Comparison of ENCODE assay signal across 1 cellular context in the genomic region with DNA sequence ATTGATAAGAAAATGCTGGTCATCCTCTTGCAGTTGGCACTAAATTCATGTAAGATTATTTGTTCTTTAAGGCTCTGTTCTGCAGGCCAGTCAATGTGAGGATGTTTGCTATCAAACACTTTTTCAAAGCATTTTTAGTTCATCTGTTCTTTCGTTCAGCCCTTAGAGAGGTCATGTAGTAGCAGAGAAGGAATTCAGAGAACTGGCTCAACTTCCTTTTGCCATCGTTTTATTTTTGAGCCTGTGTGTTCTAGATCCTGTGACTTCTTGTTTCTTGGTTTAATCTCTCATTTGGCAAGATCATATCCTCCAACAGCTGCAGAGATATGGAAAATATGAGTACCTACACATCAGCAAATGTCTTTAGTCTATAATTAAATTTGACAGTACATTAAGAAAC.
TF ChIP-seq lines count a peak whose summit lies in the region.

No MANE protein-coding gene starts in this region.

TF ChIP-seq in HepG2, 621 proteins besides CTCF, POLR2A, EP300 and RAD21 (continued from another document):
- TF ChIP-seq HNF4G (IDR thresholded peaks at IDR 0.05; ENCODE audit: borderline replicate concordance, low read depth, low read length): no peak
- TF ChIP-seq HNF4G (CRISPR knock-in tag; IDR thresholded peaks at IDR 0.05; ENCODE audit: borderline replicate concordance, low read depth): no peak
- no peak for TF ChIP-seq PLRG1 (conservative IDR thresholded peaks at IDR 0.05)
- no peak for TF ChIP-seq ZNF160 (CRISPR knock-in tag; IDR thresholded peaks at IDR 0.05)
- TF ChIP-seq, protein P1, sequence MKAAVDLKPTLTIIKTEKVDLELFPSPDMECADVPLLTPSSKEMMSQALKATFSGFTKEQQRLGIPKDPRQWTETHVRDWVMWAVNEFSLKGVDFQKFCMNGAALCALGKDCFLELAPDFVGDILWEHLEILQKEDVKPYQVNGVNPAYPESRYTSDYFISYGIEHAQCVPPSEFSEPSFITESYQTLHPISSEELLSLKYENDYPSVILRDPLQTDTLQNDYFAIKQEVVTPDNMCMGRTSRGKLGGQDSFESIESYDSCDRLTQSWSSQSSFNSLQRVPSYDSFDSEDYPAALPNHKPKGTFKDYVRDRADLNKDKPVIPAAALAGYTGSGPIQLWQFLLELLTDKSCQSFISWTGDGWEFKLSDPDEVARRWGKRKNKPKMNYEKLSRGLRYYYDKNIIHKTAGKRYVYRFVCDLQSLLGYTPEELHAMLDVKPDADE (CRISPR knock-in tag; IDR thresholded peaks at IDR 0.05): no peak
- TF ChIP-seq, protein P2, sequence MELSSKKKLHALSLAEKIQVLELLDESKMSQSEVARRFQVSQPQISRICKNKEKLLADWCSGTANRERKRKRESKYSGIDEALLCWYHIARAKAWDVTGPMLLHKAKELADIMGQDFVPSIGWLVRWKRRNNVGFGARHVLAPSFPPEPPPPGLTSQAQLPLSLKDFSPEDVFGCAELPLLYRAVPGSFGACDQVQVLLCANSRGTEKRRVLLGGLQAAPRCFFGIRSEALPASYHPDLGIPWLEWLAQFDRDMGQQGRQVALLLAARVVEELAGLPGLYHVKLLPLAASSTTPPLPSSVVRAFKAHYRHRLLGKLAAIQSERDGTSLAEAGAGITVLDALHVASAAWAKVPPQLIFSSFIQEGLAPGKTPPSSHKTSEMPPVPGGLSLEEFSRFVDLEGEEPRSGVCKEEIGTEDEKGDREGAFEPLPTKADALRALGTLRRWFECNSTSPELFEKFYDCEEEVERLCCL (CRISPR knock-in tag; IDR thresholded peaks at IDR 0.05; ENCODE audit: borderline replicate concordance): no peak
- TF ChIP-seq, protein P3, sequence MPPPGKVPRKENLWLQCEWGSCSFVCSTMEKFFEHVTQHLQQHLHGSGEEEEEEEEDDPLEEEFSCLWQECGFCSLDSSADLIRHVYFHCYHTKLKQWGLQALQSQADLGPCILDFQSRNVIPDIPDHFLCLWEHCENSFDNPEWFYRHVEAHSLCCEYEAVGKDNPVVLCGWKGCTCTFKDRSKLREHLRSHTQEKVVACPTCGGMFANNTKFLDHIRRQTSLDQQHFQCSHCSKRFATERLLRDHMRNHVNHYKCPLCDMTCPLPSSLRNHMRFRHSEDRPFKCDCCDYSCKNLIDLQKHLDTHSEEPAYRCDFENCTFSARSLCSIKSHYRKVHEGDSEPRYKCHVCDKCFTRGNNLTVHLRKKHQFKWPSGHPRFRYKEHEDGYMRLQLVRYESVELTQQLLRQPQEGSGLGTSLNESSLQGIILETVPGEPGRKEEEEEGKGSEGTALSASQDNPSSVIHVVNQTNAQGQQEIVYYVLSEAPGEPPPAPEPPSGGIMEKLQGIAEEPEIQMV (CRISPR knock-in tag; IDR thresholded peaks at IDR 0.05; ENCODE audit: low read depth): no peak
- TF ChIP-seq, protein P4, sequence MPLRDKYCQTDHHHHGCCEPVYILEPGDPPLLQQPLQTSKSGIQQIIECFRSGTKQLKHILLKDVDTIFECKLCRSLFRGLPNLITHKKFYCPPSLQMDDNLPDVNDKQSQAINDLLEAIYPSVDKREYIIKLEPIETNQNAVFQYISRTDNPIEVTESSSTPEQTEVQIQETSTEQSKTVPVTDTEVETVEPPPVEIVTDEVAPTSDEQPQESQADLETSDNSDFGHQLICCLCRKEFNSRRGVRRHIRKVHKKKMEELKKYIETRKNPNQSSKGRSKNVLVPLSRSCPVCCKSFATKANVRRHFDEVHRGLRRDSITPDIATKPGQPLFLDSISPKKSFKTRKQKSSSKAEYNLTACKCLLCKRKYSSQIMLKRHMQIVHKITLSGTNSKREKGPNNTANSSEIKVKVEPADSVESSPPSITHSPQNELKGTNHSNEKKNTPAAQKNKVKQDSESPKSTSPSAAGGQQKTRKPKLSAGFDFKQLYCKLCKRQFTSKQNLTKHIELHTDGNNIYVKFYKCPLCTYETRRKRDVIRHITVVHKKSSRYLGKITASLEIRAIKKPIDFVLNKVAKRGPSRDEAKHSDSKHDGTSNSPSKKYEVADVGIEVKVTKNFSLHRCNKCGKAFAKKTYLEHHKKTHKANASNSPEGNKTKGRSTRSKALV (CRISPR knock-in tag; IDR thresholded peaks at IDR 0.05): no peak
- TF ChIP-seq KLF9 (CRISPR knock-in tag; IDR thresholded peaks at IDR 0.05; ENCODE audit: low read depth): no peak
- TF ChIP-seq ATAD3A (CRISPR knock-in tag; IDR thresholded peaks at IDR 0.05): no peak
- TF ChIP-seq ZNF496 (CRISPR knock-in tag; IDR thresholded peaks at IDR 0.05; ENCODE audit: insufficient replicate concordance): no peak
- TF ChIP-seq, protein P5, sequence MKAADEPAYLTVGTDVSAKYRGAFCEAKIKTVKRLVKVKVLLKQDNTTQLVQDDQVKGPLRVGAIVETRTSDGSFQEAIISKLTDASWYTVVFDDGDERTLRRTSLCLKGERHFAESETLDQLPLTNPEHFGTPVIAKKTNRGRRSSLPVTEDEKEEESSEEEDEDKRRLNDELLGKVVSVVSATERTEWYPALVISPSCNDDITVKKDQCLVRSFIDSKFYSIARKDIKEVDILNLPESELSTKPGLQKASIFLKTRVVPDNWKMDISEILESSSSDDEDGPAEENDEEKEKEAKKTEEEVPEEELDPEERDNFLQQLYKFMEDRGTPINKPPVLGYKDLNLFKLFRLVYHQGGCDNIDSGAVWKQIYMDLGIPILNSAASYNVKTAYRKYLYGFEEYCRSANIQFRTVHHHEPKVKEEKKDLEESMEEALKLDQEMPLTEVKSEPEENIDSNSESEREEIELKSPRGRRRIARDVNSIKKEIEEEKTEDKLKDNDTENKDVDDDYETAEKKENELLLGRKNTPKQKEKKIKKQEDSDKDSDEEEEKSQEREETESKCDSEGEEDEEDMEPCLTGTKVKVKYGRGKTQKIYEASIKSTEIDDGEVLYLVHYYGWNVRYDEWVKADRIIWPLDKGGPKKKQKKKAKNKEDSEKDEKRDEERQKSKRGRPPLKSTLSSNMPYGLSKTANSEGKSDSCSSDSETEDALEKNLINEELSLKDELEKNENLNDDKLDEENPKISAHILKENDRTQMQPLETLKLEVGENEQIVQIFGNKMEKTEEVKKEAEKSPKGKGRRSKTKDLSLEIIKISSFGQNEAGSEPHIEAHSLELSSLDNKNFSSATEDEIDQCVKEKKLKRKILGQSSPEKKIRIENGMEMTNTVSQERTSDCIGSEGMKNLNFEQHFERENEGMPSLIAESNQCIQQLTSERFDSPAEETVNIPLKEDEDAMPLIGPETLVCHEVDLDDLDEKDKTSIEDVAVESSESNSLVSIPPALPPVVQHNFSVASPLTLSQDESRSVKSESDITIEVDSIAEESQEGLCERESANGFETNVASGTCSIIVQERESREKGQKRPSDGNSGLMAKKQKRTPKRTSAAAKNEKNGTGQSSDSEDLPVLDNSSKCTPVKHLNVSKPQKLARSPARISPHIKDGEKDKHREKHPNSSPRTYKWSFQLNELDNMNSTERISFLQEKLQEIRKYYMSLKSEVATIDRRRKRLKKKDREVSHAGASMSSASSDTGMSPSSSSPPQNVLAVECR (CRISPR knock-in tag; IDR thresholded peaks at IDR 0.05; ENCODE audit: borderline replicate concordance): no peak
- TF ChIP-seq ZNF207 (IDR thresholded peaks at IDR 0.05; ENCODE audit: borderline replicate concordance): no peak
